In genomic region chr11:101428918-101429317, GRCh38 we compare ENCODE assay signal across 8 cellular contexts.
DNase-seq lines count a peak whose midpoint lies in the region; ATAC-seq, FAIRE-seq and TF ChIP-seq lines count a peak whose summit lies in the region.

No MANE protein-coding gene starts in this region.

- H4K20me1 ChIP-seq in keratinocyte (ENCODE audit: control insufficient read depth, extremely low read depth, insufficient read depth, low read length): no peaks in the 10 kb centered on the region

- no peak overlapping the region for H3K27ac Mint-ChIP-seq in stimulated activated effector memory CD8-positive, alpha-beta T cell treated with anti-CD3 and anti-CD28 coated beads, Interleukin-12 subunit alpha, Interleukin-12 subunit beta, amount 100 ng/mL, for 72 hours

- DNase-seq in EL (peak; percentile 56), RPMI7951 (ENCODE audit: low read depth) (peak; percentile 15), keratinocyte (ENCODE audit: low read depth, low spot score) (no peak), kidney glomerular epithelial cell (lab: John Stamatoyannopoulos, UW) (no peak), NCI-H774 (lab: John Stamatoyannopoulos, UW) (no peak)
- no peak for DNase-seq in stimulated activated effector memory CD8-positive, alpha-beta T cell treated with anti-CD3 and anti-CD28 coated beads, Interleukin-12 subunit alpha, Interleukin-12 subunit beta, amount 100 ng/mL, for 72 hours (ENCODE audit: low spot score in 2 of 2)

- dilution Hi-C loops in keratinocyte (cut with MboI; ENCODE audit: extremely low pct_ligation_motif_present, low sequenced_read_pairs): no loop called here

- no peak overlapping the region for H3K4me3 Mint-ChIP-seq in stimulated activated effector memory CD8-positive, alpha-beta T cell treated with anti-CD3 and anti-CD28 coated beads, Interleukin-12 subunit alpha, Interleukin-12 subunit beta, amount 100 ng/mL, for 72 hours

- no peaks in the 10 kb centered on the region for H3K4me1 ChIP-seq in HEK293 (ENCODE audit: control insufficient read depth, insufficient read depth, low read length)
- peaks cover 7% of the 10 kb centered on the region for H3K4me1 ChIP-seq in keratinocyte (ENCODE audit: control insufficient read depth, extremely low read depth, insufficient read depth, low read length)

- H3K9ac ChIP-seq in keratinocyte (ENCODE audit: control insufficient read depth, extremely low read depth, insufficient read depth, low read length): no peak overlapping the region

- no peak overlapping the region for H2AFZ ChIP-seq in keratinocyte (ENCODE audit: control insufficient read depth, low read length)

- H3K4me2 ChIP-seq in keratinocyte (ENCODE audit: control insufficient read depth, extremely low read depth, insufficient read depth, low read depth, low read length): no peak overlapping the region

- H3K9me3 Mint-ChIP-seq in stimulated activated effector memory CD8-positive, alpha-beta T cell treated with anti-CD3 and anti-CD28 coated beads, Interleukin-12 subunit alpha, Interleukin-12 subunit beta, amount 100 ng/mL, for 72 hours: peaks cover 31% of the 10 kb centered on the region

- FAIRE-seq in keratinocyte (lab: Jason Lieb, UNC): peak; percentile 79

- H3K9me1 ChIP-seq in keratinocyte (ENCODE audit: control insufficient read depth, extremely low read depth, insufficient read depth, low read length): no peaks in the 10 kb centered on the region

- H3K4me1 Mint-ChIP-seq in stimulated activated effector memory CD8-positive, alpha-beta T cell treated with anti-CD3 and anti-CD28 coated beads, Interleukin-12 subunit alpha, Interleukin-12 subunit beta, amount 100 ng/mL, for 72 hours: no peaks in the 10 kb centered on the region

- ATAC-seq in GM18858 (IDR thresholded peaks at IDR 0.05; ENCODE audit: unreplicated experiment): no peak
- no peak for ATAC-seq in stimulated activated effector memory CD8-positive, alpha-beta T cell treated with anti-CD3 and anti-CD28 coated beads, Interleukin-12 subunit alpha, Interleukin-12 subunit beta, amount 100 ng/mL, for 72 hours

- H3K36me3 Mint-ChIP-seq in stimulated activated effector memory CD8-positive, alpha-beta T cell treated with anti-CD3 and anti-CD28 coated beads, Interleukin-12 subunit alpha, Interleukin-12 subunit beta, amount 100 ng/mL, for 72 hours: no peaks in the 10 kb centered on the region

- H3K9me3 ChIP-seq in HEK293 (ENCODE audit: control insufficient read depth, insufficient read depth, low read depth, low read length): no peaks in the 10 kb centered on the region
- H3K9me3 ChIP-seq in keratinocyte (ENCODE audit: control insufficient read depth, low read depth, low read length): no peaks in the 10 kb centered on the region

- H3K79me2 ChIP-seq in keratinocyte (ENCODE audit: control insufficient read depth, insufficient read depth, low read length): no peaks in the 10 kb centered on the region

- TF ChIP-seq CTCF in HEK293 (tag by site-specific recombination; IDR thresholded peaks at IDR 0.05) (no peak), keratinocyte (optimal IDR thresholded peaks at IDR 0.05 in 1 of 3, IDR thresholded peaks at IDR 0.05 in 1 of 3, conservative IDR thresholded peaks at IDR 0.05 in 1 of 3; ENCODE audit: extremely low read depth in 1 of 3, insufficient read depth in 2 of 3, low read length in 3 of 3) (peak; percentile 46 to 70 (median 70))

- H3K27ac ChIP-seq in HEK293 (ENCODE audit: extremely low read depth, low read depth, low read length) (no peak overlapping the region), keratinocyte (ENCODE audit: control insufficient read depth, insufficient read depth, low read length) (no peak overlapping the region)

- H3K27me3 ChIP-seq in keratinocyte (ENCODE audit: control insufficient read depth, extremely low read depth, insufficient read depth, low read length): no peaks in the 10 kb centered on the region

- POLR2A ChIA-PET in HEK293 (lab: Yijun Ruan, JAX): no interaction called here

- CTCF ChIA-PET in HEK293 (lab: Yijun Ruan, JAX): interaction anchor here (0.6 to 1.6 kb wide), 7 partner anchors 9 to 456 kb away, joined by 3 read pairs; no protein-coding TSS in a partner anchor

- H3K4me3 ChIP-seq in HEK293 (ENCODE audit: low read depth, low read length) (no peak overlapping the region), keratinocyte (ENCODE audit: control insufficient read depth in 2 of 3, extremely low read depth in 1 of 3, insufficient read depth in 2 of 3, low read depth in 1 of 3, low read length in 3 of 3) (no peak overlapping the region)

- H3K36me3 ChIP-seq in HEK293 (ENCODE audit: control insufficient read depth in 2 of 2, insufficient read depth in 1 of 2, low read length in 2 of 2): no peaks in the 10 kb centered on the region
- no peaks in the 10 kb centered on the region for H3K36me3 ChIP-seq in keratinocyte (ENCODE audit: control insufficient read depth in 2 of 2, extremely low read depth in 1 of 2, insufficient read depth in 2 of 2, low read length in 2 of 2)

TF ChIP-seq in HEK293, 187 proteins besides CTCF, POLR2A, EP300 and RAD21:
- TF ChIP-seq PRDM2 (tag by site-specific recombination; IDR thresholded peaks at IDR 0.05; ENCODE audit: borderline replicate concordance) (no peak), PBX3 (CRISPR knock-in tag; IDR thresholded peaks at IDR 0.05) (no peak), ZNF654 (tag by site-specific recombination; IDR thresholded peaks at IDR 0.05; ENCODE audit: low read depth) (peak; percentile 44), ZNF302 (tag by site-specific recombination; IDR thresholded peaks at IDR 0.05; ENCODE audit: low read depth) (no peak)
TF ChIP-seq in HEK293: peak in this region for 1.

Comparison
In these comparisons a context has a peak if more than half of its experiments do, and no peak if none do; other contexts are left out.
1. DNase-seq: peak in EL (single experiment) and RPMI7951 (single experiment); none in keratinocyte (single experiment), kidney glomerular epithelial cell (single experiment), NCI-H774 (single experiment) and stimulated activated effector memory CD8-positive, alpha-beta T cell treated with anti-CD3 and anti-CD28 coated beads, Interleukin-12 subunit alpha, Interleukin-12 subunit beta, amount 100 ng/mL, for 72 hours (0 of 2).